ENCODE assay signal across 3 cellular contexts in genomic region chr4:23577398-23577797, GRCh38.
"Had no signal": no experiment of that assay in that cellular context is flagged by ENCODE, and none has a peak within 500 bp of the region (broad histone marks: within the 10 kb centered on the region; RNA-seq: fewer than 3 reads in every experiment).

No MANE protein-coding gene starts in this region.

- ATAC-seq: GM12878 had no signal

- DNase-seq: GDM1, GF-D8 had no signal

- H3K4me3 ChIP-seq: GM12878 had no signal
